Comparison of ENCODE assay signal across 9 cellular contexts in the genomic region with DNA sequence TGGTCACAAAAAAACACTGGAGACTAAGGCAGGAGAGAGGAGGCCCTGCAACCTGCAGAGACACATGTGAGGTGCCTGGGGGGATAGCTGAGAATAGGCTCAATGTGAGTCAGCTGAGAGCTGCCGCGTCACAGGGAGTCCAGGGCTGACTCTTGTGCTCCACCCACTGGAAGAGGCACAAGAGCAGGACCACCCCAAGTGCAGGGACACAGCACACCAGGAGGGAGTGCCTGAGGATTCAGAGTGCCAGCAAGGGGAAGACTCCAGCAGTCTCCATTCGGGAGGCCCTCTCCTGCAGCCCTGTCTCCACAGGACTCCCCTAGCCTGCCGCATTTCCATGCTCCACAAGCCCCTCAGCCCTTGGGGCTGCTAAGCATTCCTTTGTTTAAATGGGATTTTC.
DNase-seq lines count a peak whose midpoint lies in the region; ATAC-seq and TF ChIP-seq lines count a peak whose summit lies in the region.
"Had no signal": no experiment of that assay in that cellular context is flagged by ENCODE, and none has a peak within 500 bp of the region (broad histone marks: within the 10 kb centered on the region; RNA-seq: fewer than 3 reads in every experiment).

No MANE protein-coding gene starts in this region.

- CTCF ChIA-PET in RWPE1 (lab: Yijun Ruan, JAX) = no interaction called here

- H3K36me3 Mint-ChIP-seq in HFFc6 (ENCODE audit: low read depth) = no peaks in the 10 kb centered on the region

- no peaks in the 10 kb centered on the region for H3K27me3 Mint-ChIP-seq in HFFc6 (ENCODE audit: insufficient read depth)

- POLR2A ChIA-PET in RWPE1 (lab: Yijun Ruan, JAX; ENCODE audit: low non-redundant PET) = no interaction called here

- no peak for ATAC-seq in GM21423 (IDR thresholded peaks at IDR 0.05; ENCODE audit: unreplicated experiment)

- TF ChIP-seq CTCF in GM20000 (IDR thresholded peaks at IDR 0.05; ENCODE audit: extremely low read depth, missing control alignments) = no peak
- no peak for TF ChIP-seq CTCF in RWPE1 (conservative IDR thresholded peaks at IDR 0.05; ENCODE audit: low read depth)
- TF ChIP-seq CTCF in HFFc6 (IDR thresholded peaks at IDR 0.05) = no peak; the same call in 1 of the 2 replicates

- DNase-seq in GM20000 (ENCODE audit: low spot score) (peak; percentile 34), RWPE1 (ENCODE audit: low spot score) (peak; percentile 73), erythroblast (lab: John Stamatoyannopoulos, UW) (peak; percentile 10 to 12), HuH-7.5 (ENCODE audit: low spot score) (no peak), HFFc6 (no peak), NCI-H2227 treated with DMSO at 0.1 percent for 48 hours (lab: John Stamatoyannopoulos, UW) (no peak)
- peak; percentile 38 for DNase-seq in stimulated activated CD4-positive, alpha-beta T cell treated with anti-CD3 and anti-CD28 coated beads, Interleukin-4, amount 100 ng/mL, for 24 hours
- DNase-seq: activated gamma-delta T cell treated with Interleukin-2 at 50 U/mL for 16 hours had no signal

- no peak for TF ChIP-seq POLR2A in erythroblast (IDR thresholded peaks at IDR 0.05; ENCODE audit: low read length)

- no peak overlapping the region for H3K27ac Mint-ChIP-seq in HFFc6

- H3K9me3 Mint-ChIP-seq in HFFc6 = no peaks in the 10 kb centered on the region

- H3K4me3 Mint-ChIP-seq in HFFc6 = no peak overlapping the region

- H3K4me1 Mint-ChIP-seq in HFFc6 (ENCODE audit: low read depth) = no peaks in the 10 kb centered on the region

- no peak overlapping the region for H3K27ac ChIP-seq in RWPE1

Comparison
In these comparisons a context has a peak if more than half of its experiments do, and no peak if none do; other contexts are left out.
1. DNase-seq: peak in GM20000 (single experiment), RWPE1 (single experiment), erythroblast (2 of 2) and stimulated activated CD4-positive, alpha-beta T cell treated with anti-CD3 and anti-CD28 coated beads, Interleukin-4, amount 100 ng/mL, for 24 hours (single experiment); none in HuH-7.5 (single experiment), HFFc6 (single experiment) and NCI-H2227 treated with DMSO at 0.1 percent for 48 hours (single experiment).